ENCODE assay signal across 19 cellular contexts in genomic region chr3:59535791-59536221, GRCh38.
DNase-seq lines count a peak whose midpoint lies in the region; ATAC-seq and TF ChIP-seq lines count a peak whose summit lies in the region.
"Had no signal": no experiment of that assay in that cellular context is flagged by ENCODE, and none has a peak within 500 bp of the region (broad histone marks: within the 10 kb centered on the region; RNA-seq: fewer than 3 reads in every experiment).

No MANE protein-coding gene starts in this region.

- H3K36me3 ChIP-seq in HEK293 (ENCODE audit: control insufficient read depth in 2 of 2, insufficient read depth in 1 of 2, low read length in 2 of 2) (no peaks in the 10 kb centered on the region), brain microvascular endothelial cell (replicated peaks) (no peaks in the 10 kb centered on the region)
- H3K36me3 ChIP-seq: BLaER1 had no signal

- peak; percentile 47 for DNase-seq in AG08395 (ENCODE audit: low spot score)
- DNase-seq in brain microvascular endothelial cell: peak; percentile 22
- no peak for DNase-seq in left ventricle myocardium superior
- DNase-seq in NCI-H1092 treated with DMSO at 0.1 percent for 48 hours (lab: John Stamatoyannopoulos, UW): no peak
- DNase-seq in COLO668 (lab: John Stamatoyannopoulos, UW; ENCODE audit: unreplicated experiment): no peak
- DNase-seq in NOMO-1 treated with dmso at 0.1 percent for 144 hours (lab: John Stamatoyannopoulos, UW; ENCODE audit: unreplicated experiment): no peak
- DNase-seq: activated CD4-positive, alpha-beta T cell treated with anti-CD3 and anti-CD28 coated beads, Interleukin-2, amount 10 ng/mL, durations not matched to agents 7 days and 5 days; cerebellar nuclear complex; DMS153; left colon; NCI-H1694; NCI-H510A; posterior cingulate gyrus; stimulated activated naive CD8-positive, alpha-beta T cell treated with anti-CD3 and anti-CD28 coated beads, Interleukin-15, amount 100 ng/mL, for 72 hours had no signal

- intact Hi-C loops in left ventricle myocardium superior (cut with micrococcal nuclease): no loop called here

- H3K27ac ChIP-seq in HEK293 (ENCODE audit: extremely low read depth, low read depth, low read length) (no peak overlapping the region), brain microvascular endothelial cell (no peak overlapping the region)
- H3K27ac ChIP-seq: BLaER1, hepatocyte, SK-N-MC had no signal

- no peak for TF ChIP-seq CTCF in HEK293 (tag by site-specific recombination; IDR thresholded peaks at IDR 0.05)
- no peak for TF ChIP-seq CTCF in brain microvascular endothelial cell (IDR thresholded peaks at IDR 0.05; ENCODE audit: low read depth, low read length, missing control alignments)

- in situ Hi-C loops in brain microvascular endothelial cell (cut with HindIII; ENCODE audit: low pct_ligation_motif_present, low sequenced_read_pairs): no loop called here

- POLR2A ChIA-PET in HEK293 (lab: Yijun Ruan, JAX): interaction anchor here (0.5 kb wide), 1 partner anchor 9 kb away, joined by 5 read pairs; no protein-coding TSS in a partner anchor

- H3K4me3 ChIP-seq in HEK293 (ENCODE audit: low read depth, low read length): no peak overlapping the region
- no peak overlapping the region for H3K4me3 ChIP-seq in brain microvascular endothelial cell (ENCODE audit: low read depth, low read length)
- H3K4me3 ChIP-seq: BLaER1, hepatocyte, SK-N-MC had no signal

- no peaks in the 10 kb centered on the region for H3K27me3 ChIP-seq in brain microvascular endothelial cell (replicated peaks)
- H3K27me3 ChIP-seq: BLaER1 had no signal

- no peaks in the 10 kb centered on the region for H3K9me3 ChIP-seq in HEK293 (ENCODE audit: control insufficient read depth, insufficient read depth, low read depth, low read length)
- H3K9me3 ChIP-seq: BLaER1 had no signal

- CTCF ChIA-PET in HEK293 (lab: Yijun Ruan, JAX): no interaction called here

- H3K4me1 ChIP-seq in HEK293 (ENCODE audit: control insufficient read depth, insufficient read depth, low read length): no peaks in the 10 kb centered on the region
- H3K4me1 ChIP-seq: BLaER1 had no signal

- ATAC-seq in left ventricle myocardium superior: peak; percentile 68
- no peak for ATAC-seq in HG03175 (IDR thresholded peaks at IDR 0.05; ENCODE audit: unreplicated experiment)
- ATAC-seq: left colon; stimulated activated naive CD8-positive, alpha-beta T cell treated with anti-CD3 and anti-CD28 coated beads, Interleukin-15, amount 100 ng/mL, for 72 hours had no signal

TF ChIP-seq in HEK293, 187 proteins besides CTCF, POLR2A, EP300 and RAD21:
- TF ChIP-seq ZNF660 (tag by site-specific recombination; IDR thresholded peaks at IDR 0.05) (no peak), ZNF146 (tag by site-specific recombination; IDR thresholded peaks at IDR 0.05) (no peak), ZNF174 (tag by site-specific recombination; IDR thresholded peaks at IDR 0.05) (no peak), ZNF48 (tag by site-specific recombination; IDR thresholded peaks at IDR 0.05) (no peak), ZBTB20 (tag by site-specific recombination; IDR thresholded peaks at IDR 0.05) (peak; percentile 26; the same call in 1 of the 2 replicates), ZNF76 (tag by site-specific recombination; IDR thresholded peaks at IDR 0.05; ENCODE audit: borderline replicate concordance, low read depth) (no peak)

Comparison
In these comparisons a context has a peak if more than half of its experiments do, and no peak if none do; other contexts are left out.
1. DNase-seq: peak in AG08395 (single experiment) and brain microvascular endothelial cell (single experiment); none in left ventricle myocardium superior (single experiment), NCI-H1092 treated with DMSO at 0.1 percent for 48 hours (single experiment), COLO668 (single experiment) and NOMO-1 treated with dmso at 0.1 percent for 144 hours (single experiment).